14 cellular contexts compared by ENCODE assay signal in the genomic region with DNA sequence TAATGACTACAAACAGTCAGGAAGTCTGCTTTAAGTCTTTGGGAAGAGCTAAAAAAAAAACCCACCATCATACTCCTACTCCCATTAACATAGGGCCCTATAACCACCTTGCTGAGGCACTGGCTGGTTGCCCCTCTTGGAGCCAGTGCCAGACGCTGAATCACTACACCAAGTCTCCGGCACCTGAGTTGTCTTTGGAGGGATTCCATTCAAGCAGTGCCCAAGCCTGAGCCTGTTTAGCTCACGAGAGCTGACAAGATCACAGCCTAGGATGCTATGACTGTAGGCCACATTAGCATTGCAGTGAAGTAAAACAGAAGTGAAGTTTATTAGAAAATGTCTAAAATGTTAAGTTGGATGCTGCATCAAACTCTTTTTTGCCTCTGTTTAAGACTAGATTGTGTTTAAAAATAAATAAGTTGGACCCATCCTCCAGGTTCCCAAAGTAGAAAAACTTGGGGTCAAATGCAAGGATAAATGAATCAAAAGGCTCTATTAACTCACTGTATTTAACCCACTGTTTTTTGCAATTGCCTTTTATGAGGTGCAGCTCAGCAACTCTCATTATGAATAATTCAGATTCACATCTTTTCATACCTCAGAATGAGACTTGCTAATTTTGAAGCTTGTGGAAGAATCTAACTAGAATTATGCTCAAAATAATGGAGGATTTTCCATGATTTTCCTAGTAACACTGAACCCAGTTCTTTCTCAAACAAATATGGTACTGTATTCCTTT.
DNase-seq lines count a peak whose midpoint lies in the region; ATAC-seq, FAIRE-seq and TF ChIP-seq lines count a peak whose summit lies in the region.
"Had no signal": no experiment of that assay in that cellular context is flagged by ENCODE, and none has a peak within 500 bp of the region (broad histone marks: within the 10 kb centered on the region; RNA-seq: fewer than 3 reads in every experiment).

No MANE protein-coding gene starts in this region.

- no peak for DNase-seq in activated T-cell treated with anti-CD3 and anti-CD28 coated beads, Interleukin-2, amount 50 U/mL, for 24 hours
- no peak for DNase-seq in activated T-cell treated with anti-CD3 and anti-CD28 coated beads, Interleukin-2, amount 50 U/mL, for 1 hour
- peak; percentile 32 for DNase-seq in M059J (ENCODE audit: low read depth)
- DNase-seq in endothelial cell of umbilical vein (ENCODE audit: low read depth, low spot score): no peak
- no peak for DNase-seq in GOT3 (lab: John Stamatoyannopoulos, UW)
- DNase-seq: activated CD4-positive, alpha-beta T cell treated with anti-CD3 and anti-CD28 coated beads, Interleukin-2, amount 50 U/mL, for 48 hours; T-helper 9 cell; uterus had no signal

- POLR2A ChIA-PET in endothelial cell of umbilical vein (lab: Charles Lee): no interaction called here

- H3K9me3 ChIP-seq in endothelial cell of umbilical vein (replicated peaks; ENCODE audit: control insufficient read depth, insufficient read depth, low read length): no peaks in the 10 kb centered on the region
- H3K9me3 ChIP-seq: uterus had no signal

- no peak overlapping the region for H2AFZ ChIP-seq in endothelial cell of umbilical vein (ENCODE audit: low read depth, low read length)

- H3K27ac Mint-ChIP-seq in activated T-cell treated with anti-CD3 and anti-CD28 coated beads, Interleukin-2, amount 50 U/mL, for 24 hours: peak overlapping the region; percentile 89
- peak overlapping the region; percentile 95 for H3K27ac Mint-ChIP-seq in stimulated activated memory B cell treated with anti-CD40 and anti-IgM and Interleukin-4, amounts not matched to agents 10 μg/mL and 1 μg/mL and 100 μg/mL, for 72 hours

- no peaks in the 10 kb centered on the region for H3K9me3 Mint-ChIP-seq in activated T-cell treated with anti-CD3 and anti-CD28 coated beads, Interleukin-2, amount 50 U/mL, for 24 hours
- no peaks in the 10 kb centered on the region for H3K9me3 Mint-ChIP-seq in stimulated activated memory B cell treated with anti-CD40 and anti-IgM and Interleukin-4, amounts not matched to agents 10 μg/mL and 1 μg/mL and 100 μg/mL, for 72 hours

- H3K9ac ChIP-seq in endothelial cell of umbilical vein (replicated peaks; ENCODE audit: extremely low read depth, insufficient read depth, low read length): no peak overlapping the region

- peaks cover 90% of the 10 kb centered on the region for H3K4me1 Mint-ChIP-seq in activated T-cell treated with anti-CD3 and anti-CD28 coated beads, Interleukin-2, amount 50 U/mL, for 24 hours (ENCODE audit: low read depth)
- H3K4me1 Mint-ChIP-seq in stimulated activated memory B cell treated with anti-CD40 and anti-IgM and Interleukin-4, amounts not matched to agents 10 μg/mL and 1 μg/mL and 100 μg/mL, for 72 hours: peaks cover 94% of the 10 kb centered on the region

- BruUV-seq in endothelial cell of umbilical vein (replicated peaks; lab: Mats Ljungman, UMichigan): no TSS peak

- intact Hi-C loops in endothelial cell of umbilical vein (cut with micrococcal nuclease): no loop called here

- peaks cover 14% of the 10 kb centered on the region for H3K79me2 ChIP-seq in endothelial cell of umbilical vein (ENCODE audit: control insufficient read depth, insufficient read depth, low read length)

- no peak overlapping the region for H3K27ac ChIP-seq in endothelial cell of umbilical vein (ENCODE audit: insufficient read depth, low read depth, low read length)
- H3K27ac ChIP-seq: uterus had no signal

- ATAC-seq in stimulated activated memory B cell treated with anti-CD40 and anti-IgM and Interleukin-4, amounts not matched to agents 10 μg/mL and 1 μg/mL and 100 μg/mL, for 72 hours: no peak
- ATAC-seq in GM19395 (IDR thresholded peaks at IDR 0.05; ENCODE audit: unreplicated experiment) (no peak), GM18511 (IDR thresholded peaks at IDR 0.05; ENCODE audit: unreplicated experiment) (no peak)
- ATAC-seq: Right ventricle myocardium inferior had no signal

- H3K4me3 Mint-ChIP-seq in activated T-cell treated with anti-CD3 and anti-CD28 coated beads, Interleukin-2, amount 50 U/mL, for 24 hours: peak overlapping the region; percentile 24
- H3K4me3 Mint-ChIP-seq in stimulated activated memory B cell treated with anti-CD40 and anti-IgM and Interleukin-4, amounts not matched to agents 10 μg/mL and 1 μg/mL and 100 μg/mL, for 72 hours: no peak overlapping the region

- TF ChIP-seq POLR2A in endothelial cell of umbilical vein (IDR thresholded peaks at IDR 0.05; ENCODE audit: low read depth, low read length): no peak

- peak; percentile 28 for FAIRE-seq in endothelial cell of umbilical vein (lab: Jason Lieb, UNC)
- FAIRE-seq: colon, D721Med had no signal

- H3K9me1 ChIP-seq in endothelial cell of umbilical vein (replicated peaks; ENCODE audit: control insufficient read depth, extremely low read depth, insufficient read depth, low read length): no peaks in the 10 kb centered on the region

- no peak for TF ChIP-seq CTCF in endothelial cell of umbilical vein (IDR thresholded peaks at IDR 0.05; ENCODE audit: extremely low read depth in 1 of 2, insufficient read depth in 1 of 2, low read depth in 1 of 2, low read length in 2 of 2)

- no peaks in the 10 kb centered on the region for H3K27me3 ChIP-seq in endothelial cell of umbilical vein (ENCODE audit: control insufficient read depth in 2 of 2, insufficient read depth in 2 of 2, low read length in 2 of 2)
- H3K27me3 ChIP-seq: uterus had no signal

- H3K27me3 Mint-ChIP-seq in activated T-cell treated with anti-CD3 and anti-CD28 coated beads, Interleukin-2, amount 50 U/mL, for 24 hours: no peaks in the 10 kb centered on the region
- no peaks in the 10 kb centered on the region for H3K27me3 Mint-ChIP-seq in stimulated activated memory B cell treated with anti-CD40 and anti-IgM and Interleukin-4, amounts not matched to agents 10 μg/mL and 1 μg/mL and 100 μg/mL, for 72 hours

- H3K36me3 ChIP-seq in endothelial cell of umbilical vein (ENCODE audit: control insufficient read depth in 2 of 2, extremely low read depth in 1 of 2, insufficient read depth in 2 of 2, low read length in 2 of 2): no peaks in the 10 kb centered on the region
- H3K36me3 ChIP-seq: uterus had no signal

- no peaks in the 10 kb centered on the region for H4K20me1 ChIP-seq in endothelial cell of umbilical vein (replicated peaks; ENCODE audit: control insufficient read depth, extremely low read depth, insufficient read depth, low read length)

- no peak overlapping the region for H3K4me2 ChIP-seq in endothelial cell of umbilical vein (ENCODE audit: insufficient read depth, low read length)

- peaks cover 83% of the 10 kb centered on the region for H3K36me3 Mint-ChIP-seq in activated T-cell treated with anti-CD3 and anti-CD28 coated beads, Interleukin-2, amount 50 U/mL, for 24 hours (ENCODE audit: low read depth)
- H3K36me3 Mint-ChIP-seq in stimulated activated memory B cell treated with anti-CD40 and anti-IgM and Interleukin-4, amounts not matched to agents 10 μg/mL and 1 μg/mL and 100 μg/mL, for 72 hours: peaks cover 56% of the 10 kb centered on the region

- H3K4me1 ChIP-seq in endothelial cell of umbilical vein (ENCODE audit: control insufficient read depth, extremely low read depth, insufficient read depth, low read length): peaks cover 11% of the 10 kb centered on the region

- CTCF ChIA-PET in endothelial cell of umbilical vein (lab: Charles Lee): interaction anchor here (1.4 kb wide), 1 partner anchor 19 kb away, joined by 5 read pairs; no protein-coding TSS in a partner anchor

- dilution Hi-C loops in endothelial cell of umbilical vein (cut with MboI; ENCODE audit: extremely low pct_ligation_motif_present, low sequenced_read_pairs): no loop called here

- no peak overlapping the region for H3K4me3 ChIP-seq in endothelial cell of umbilical vein (replicated peaks in 1 of 3; ENCODE audit: insufficient read depth in 1 of 3, low read depth in 1 of 3, low read length in 3 of 3)
- H3K4me3 ChIP-seq: uterus had no signal

TF ChIP-seq in endothelial cell of umbilical vein, 7 proteins besides CTCF, POLR2A, EP300 and RAD21:
- no peak for TF ChIP-seq GATA2 (IDR thresholded peaks at IDR 0.05; ENCODE audit: insufficient read depth, insufficient read length, low read depth, low read length)
- no peak for TF ChIP-seq MYC (IDR thresholded peaks at IDR 0.05; ENCODE audit: low read depth, low read length)
- TF ChIP-seq POLR2AphosphoS5 (IDR thresholded peaks at IDR 0.05; ENCODE audit: insufficient read depth, low read depth, low read length): no peak
- no peak for TF ChIP-seq JUN (IDR thresholded peaks at IDR 0.05; ENCODE audit: borderline replicate concordance, insufficient read depth, insufficient read length, low read depth)
- TF ChIP-seq EZH2 (IDR thresholded peaks at IDR 0.05; ENCODE audit: borderline replicate concordance, low read depth, low read length, severe bottlenecking): no peak
- TF ChIP-seq, protein P1, sequence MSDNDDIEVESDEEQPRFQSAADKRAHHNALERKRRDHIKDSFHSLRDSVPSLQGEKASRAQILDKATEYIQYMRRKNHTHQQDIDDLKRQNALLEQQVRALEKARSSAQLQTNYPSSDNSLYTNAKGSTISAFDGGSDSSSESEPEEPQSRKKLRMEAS (IDR thresholded peaks at IDR 0.05; ENCODE audit: insufficient read depth, insufficient read length): no peak
- TF ChIP-seq FOS (IDR thresholded peaks at IDR 0.05; ENCODE audit: borderline replicate concordance, insufficient read depth, low read length): no peak
